In genomic region chr4:179626687-179627086, GRCh38 we compare ENCODE assay signal across 26 cellular contexts.
A peak's percentile ranks its signal among the peaks of the same experiment; 100 is the strongest.
DNase-seq lines count a peak whose midpoint lies in the region; ATAC-seq and TF ChIP-seq lines count a peak whose summit lies in the region.
"Had no signal": no experiment of that assay in that cellular context is flagged by ENCODE, and none has a peak within 500 bp of the region (broad histone marks: within the 10 kb centered on the region; RNA-seq: fewer than 3 reads in every experiment).

No MANE protein-coding gene starts in this region.

- H3K27ac ChIP-seq in SK-N-SH (ENCODE audit: low read depth in 2 of 2, low read length in 1 of 2) (no peak overlapping the region), Panc1 (ENCODE audit: low read length) (no peak overlapping the region)
- H3K27ac ChIP-seq: foreskin keratinocyte, parathyroid adenoma had no signal

- CTCF ChIA-PET in SK-N-SH (lab: Yijun Ruan, JAX): interaction anchor here (0.9 kb wide), 1 partner anchor 23 kb away, joined by 3 read pairs; no protein-coding TSS in a partner anchor
- CTCF ChIA-PET in Panc1 (lab: Charles Lee): no interaction called here

- H3K27me3 Mint-ChIP-seq in effector memory CD8-positive, alpha-beta T cell: no peaks in the 10 kb centered on the region
- H3K27me3 Mint-ChIP-seq: activated CD8-positive, alpha-beta memory T cell treated with anti-CD3 and anti-CD28 coated beads, Interleukin-2, amount 10 ng/mL, durations not matched to agents 7 days and 5 days; activated naive CD8-positive, alpha-beta T cell treated with anti-CD3 and anti-CD28 coated beads, Interleukin-2, amount 10 ng/mL, durations not matched to agents 7 days and 5 days; naive thymus-derived CD8-positive, alpha-beta T cell; stimulated activated naive CD8-positive, alpha-beta T cell treated with anti-CD3 and anti-CD28 coated beads, Interleukin-15, Interleukin-2, amounts not matched to agents 100 ng/mL and 50 ng/mL, for 24 hours had no signal

- H3K9ac ChIP-seq in SK-N-SH: no peak overlapping the region
- H3K9ac ChIP-seq: parathyroid adenoma had no signal

- H3K9me2 ChIP-seq in SK-N-SH: no peaks in the 10 kb centered on the region

- BruUV-seq in Panc1 (replicated peaks; lab: Mats Ljungman, UMichigan): no TSS peak

- H3K9me3 ChIP-seq in SK-N-SH: no peaks in the 10 kb centered on the region
- no peaks in the 10 kb centered on the region for H3K9me3 ChIP-seq in Panc1 (ENCODE audit: control insufficient read depth, insufficient read depth, low read depth, low read length)

- no peaks in the 10 kb centered on the region for H3K4me1 Mint-ChIP-seq in effector memory CD8-positive, alpha-beta T cell (ENCODE audit: low read depth in 2 of 2)
- H3K4me1 Mint-ChIP-seq: activated CD8-positive, alpha-beta memory T cell treated with anti-CD3 and anti-CD28 coated beads, Interleukin-2, amount 10 ng/mL, durations not matched to agents 7 days and 5 days; activated naive CD8-positive, alpha-beta T cell treated with anti-CD3 and anti-CD28 coated beads, Interleukin-2, amount 10 ng/mL, durations not matched to agents 7 days and 5 days; CD14-positive monocyte; naive thymus-derived CD8-positive, alpha-beta T cell had no signal

- TF ChIP-seq EP300 in SK-N-SH (IDR thresholded peaks at IDR 0.05; ENCODE audit: borderline replicate concordance in 1 of 2, low read depth in 1 of 2, low read length in 1 of 2): no peak

- TF ChIP-seq RAD21 in SK-N-SH (IDR thresholded peaks at IDR 0.05; ENCODE audit: low read length): no peak

- DNase-seq in SK-N-SH: no peak
- no peak for DNase-seq in Panc1 (ENCODE audit: low read depth, low spot score)
- peak; percentile 8 for DNase-seq in glomerular visceral epithelial cell (ENCODE audit: extremely low spot score)
- no peak for DNase-seq in effector memory CD8-positive, alpha-beta T cell
- DNase-seq in ureter (ENCODE audit: low spot score): no peak
- DNase-seq in NCI-H2227 treated with DMSO at 0.1 percent for 48 hours (lab: John Stamatoyannopoulos, UW): no peak
- DNase-seq: ACHN; activated CD8-positive, alpha-beta memory T cell treated with anti-CD3 and anti-CD28 coated beads, Interleukin-2, amount 10 ng/mL, durations not matched to agents 7 days and 5 days; activated naive CD8-positive, alpha-beta T cell treated with anti-CD3 and anti-CD28 coated beads, Interleukin-2, amount 10 ng/mL, durations not matched to agents 7 days and 5 days; cortex of kidney; DMS53; foreskin keratinocyte; hypothalamus; mesenchymal stem cell; naive thymus-derived CD8-positive, alpha-beta T cell; NCI-H1092; NCI-H2081; NCI-H524; stimulated activated CD4-positive, alpha-beta T cell treated with anti-CD3 and anti-CD28 coated beads, Interleukin-1b, Interleukin-23, amount 100 ng/mL, for 48 hours; T1000; trophoblast cell had no signal

- ATAC-seq in SK-N-SH treated with all-trans-retinoic acid at 6 μM for 48 hours (no peak), Panc1 (no peak), HG02763 (IDR thresholded peaks at IDR 0.05; ENCODE audit: unreplicated experiment) (no peak)
- no peak for ATAC-seq in effector memory CD8-positive, alpha-beta T cell (replicated peaks)
- ATAC-seq: activated CD8-positive, alpha-beta memory T cell treated with anti-CD3 and anti-CD28 coated beads, Interleukin-2, amount 10 ng/mL, durations not matched to agents 7 days and 5 days; foreskin keratinocyte; naive thymus-derived CD8-positive, alpha-beta T cell had no signal

- POLR2A ChIA-PET in SK-N-SH (lab: Yijun Ruan, JAX) (no interaction called here), Panc1 (lab: Charles Lee) (no interaction called here)

- no peak overlapping the region for H3K4me2 ChIP-seq in SK-N-SH

- H3K4me1 ChIP-seq in SK-N-SH (ENCODE audit: control insufficient read depth in 1 of 2, insufficient read depth in 2 of 2, low read depth in 1 of 2, low read length in 1 of 2) (no peaks in the 10 kb centered on the region; a peak in 1 of 4 replicates), Panc1 (ENCODE audit: control insufficient read depth, insufficient read depth, low read length) (no peaks in the 10 kb centered on the region)
- H3K4me1 ChIP-seq: foreskin keratinocyte, parathyroid adenoma had no signal

- TF ChIP-seq CTCF in SK-N-SH (IDR thresholded peaks at IDR 0.05) (0 out of 2 replicates have a peak, but pooled peaks have one; percentile 20), Panc1 (IDR thresholded peaks at IDR 0.05) (peak; percentile 6; the same call in 1 of the 2 replicates)

- H2AFZ ChIP-seq in SK-N-SH (ENCODE audit: low read depth): no peak overlapping the region
- H2AFZ ChIP-seq: parathyroid adenoma had no signal

- intact Hi-C loops in Panc1 (cut with micrococcal nuclease; ENCODE audit: unreplicated experiment): no loop called here

- H3K4me3 ChIP-seq in SK-N-SH (ENCODE audit: low read depth in 2 of 2, low read length in 1 of 2) (0 out of 4 replicates have a peak overlapping the region, but pooled peaks of 1 of the 2 experiments have one; percentile 9), Panc1 (ENCODE audit: low read depth in 2 of 2, low read length in 2 of 2) (no peak overlapping the region)

- peaks cover 0 to 4% of the 10 kb centered on the region in 2 donors for H3K9me3 Mint-ChIP-seq in effector memory CD8-positive, alpha-beta T cell
- H3K9me3 Mint-ChIP-seq: activated naive CD8-positive, alpha-beta T cell treated with anti-CD3 and anti-CD28 coated beads, Interleukin-2, amount 10 ng/mL, durations not matched to agents 7 days and 5 days; stimulated activated naive CD8-positive, alpha-beta T cell treated with anti-CD3 and anti-CD28 coated beads, Interleukin-15, Interleukin-2, amounts not matched to agents 100 ng/mL and 50 ng/mL, for 24 hours had no signal

- no peaks in the 10 kb centered on the region for H4K20me1 ChIP-seq in SK-N-SH (ENCODE audit: insufficient read depth)

- WGBS in SK-N-SH (ENCODE audit: low lambda C conversion rate): 41% methylated on average over 3 of the region's 3 CpGs

- in situ Hi-C loops in Panc1 (cut with HindIII; ENCODE audit: low pct_unique_long_range_greater_than_20kb, low sequenced_read_pairs): no loop called here

- no peak overlapping the region for H3K4me3 Mint-ChIP-seq in effector memory CD8-positive, alpha-beta T cell
- H3K4me3 Mint-ChIP-seq: activated CD8-positive, alpha-beta memory T cell treated with anti-CD3 and anti-CD28 coated beads, Interleukin-2, amount 10 ng/mL, durations not matched to agents 7 days and 5 days; activated naive CD8-positive, alpha-beta T cell treated with anti-CD3 and anti-CD28 coated beads, Interleukin-2, amount 10 ng/mL, durations not matched to agents 7 days and 5 days; CD14-positive monocyte; naive thymus-derived CD8-positive, alpha-beta T cell; stimulated activated naive CD8-positive, alpha-beta T cell treated with anti-CD3 and anti-CD28 coated beads, Interleukin-15, Interleukin-2, amounts not matched to agents 100 ng/mL and 50 ng/mL, for 24 hours had no signal

- H3F3A ChIP-seq in SK-N-SH (replicated peaks; ENCODE audit: insufficient read depth): peaks cover 13% of the 10 kb centered on the region

- H3K36me3 Mint-ChIP-seq in effector memory CD8-positive, alpha-beta T cell (ENCODE audit: insufficient read depth): peaks cover 3% of the 10 kb centered on the region
- H3K36me3 Mint-ChIP-seq: activated CD8-positive, alpha-beta memory T cell treated with anti-CD3 and anti-CD28 coated beads, Interleukin-2, amount 10 ng/mL, durations not matched to agents 7 days and 5 days; activated naive CD8-positive, alpha-beta T cell treated with anti-CD3 and anti-CD28 coated beads, Interleukin-2, amount 10 ng/mL, durations not matched to agents 7 days and 5 days; CD14-positive monocyte; naive thymus-derived CD8-positive, alpha-beta T cell had no signal

- H3K27me3 ChIP-seq in SK-N-SH (ENCODE audit: insufficient read depth) (no peaks in the 10 kb centered on the region), Panc1 (ENCODE audit: control insufficient read depth, insufficient read depth, low read length) (no peaks in the 10 kb centered on the region)
- H3K27me3 ChIP-seq: foreskin keratinocyte had no signal

- H3K27ac Mint-ChIP-seq in effector memory CD8-positive, alpha-beta T cell: no peak overlapping the region
- H3K27ac Mint-ChIP-seq: activated CD8-positive, alpha-beta memory T cell treated with anti-CD3 and anti-CD28 coated beads, Interleukin-2, amount 10 ng/mL, durations not matched to agents 7 days and 5 days; activated naive CD8-positive, alpha-beta T cell treated with anti-CD3 and anti-CD28 coated beads, Interleukin-2, amount 10 ng/mL, durations not matched to agents 7 days and 5 days; CD14-positive monocyte; naive thymus-derived CD8-positive, alpha-beta T cell; stimulated activated naive CD8-positive, alpha-beta T cell treated with anti-CD3 and anti-CD28 coated beads, Interleukin-15, Interleukin-2, amounts not matched to agents 100 ng/mL and 50 ng/mL, for 24 hours had no signal

- H3K36me3 ChIP-seq in SK-N-SH (replicated peaks in 1 of 2; ENCODE audit: control insufficient read depth in 1 of 2, insufficient read depth in 2 of 2, low read length in 1 of 2) (no peaks in the 10 kb centered on the region), Panc1 (ENCODE audit: control insufficient read depth, insufficient read depth, low read length) (no peaks in the 10 kb centered on the region)

- H3K79me2 ChIP-seq in SK-N-SH (ENCODE audit: insufficient read depth): no peaks in the 10 kb centered on the region
- H3K79me2 ChIP-seq: parathyroid adenoma had no signal

TF ChIP-seq in SK-N-SH, 30 proteins besides CTCF, POLR2A, EP300 and RAD21 (continues in another document):
- no peak for TF ChIP-seq MAX (IDR thresholded peaks at IDR 0.05; ENCODE audit: low read depth)
- TF ChIP-seq MEF2A (IDR thresholded peaks at IDR 0.05; ENCODE audit: borderline replicate concordance, low read depth): no peak
- TF ChIP-seq TAF1 (IDR thresholded peaks at IDR 0.05; ENCODE audit: borderline replicate concordance, low read depth, low read length): no peak

TF ChIP-seq in SK-N-SH treated with all-trans-retinoic acid at 6 μM for 48 hours, 23 proteins besides CTCF, POLR2A, EP300 and RAD21 (continues in another document):
- no peak for TF ChIP-seq ZNF70 (CRISPR knock-in tag; IDR thresholded peaks at IDR 0.05)
- no peak for TF ChIP-seq CSRNP3 (CRISPR knock-in tag; IDR thresholded peaks at IDR 0.05)
- no peak for TF ChIP-seq ARNTL (CRISPR knock-in tag; IDR thresholded peaks at IDR 0.05; ENCODE audit: borderline replicate concordance, low read depth)
- no peak for TF ChIP-seq GLIS3 (CRISPR knock-in tag; IDR thresholded peaks at IDR 0.05)
- TF ChIP-seq ESRRG (CRISPR knock-in tag; IDR thresholded peaks at IDR 0.05): no peak
